11 cellular contexts compared by ENCODE assay signal in the genomic region with DNA sequence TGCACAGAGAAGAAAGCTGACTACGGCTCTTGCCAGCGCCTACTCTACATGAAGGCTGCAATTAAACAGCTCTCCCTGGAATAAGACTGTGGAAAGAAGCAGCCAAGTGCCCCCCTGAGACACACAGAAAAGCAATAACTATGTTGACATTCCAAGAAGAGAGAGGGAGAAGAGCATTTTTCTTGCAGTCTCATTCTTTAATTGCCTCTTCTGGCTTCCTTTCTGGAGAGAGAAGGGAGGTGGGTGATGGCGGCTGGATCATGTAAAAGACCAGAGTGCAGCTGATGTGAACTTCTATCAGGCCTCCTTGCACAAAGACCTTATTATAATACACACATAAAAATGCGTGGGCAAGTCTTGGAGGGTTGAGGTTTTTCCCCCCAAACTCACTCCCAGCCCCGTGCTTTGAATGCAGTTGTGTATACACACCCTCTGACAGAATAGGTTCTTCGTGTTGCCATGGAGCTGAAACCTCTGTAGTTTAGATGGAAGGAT. TPM values are rescaled to one million over a fixed set of nuclear protein-coding genes. Genes with fewer than 3 reads are reported as not detected.
DNase-seq lines count a peak whose midpoint lies in the region; ATAC-seq and TF ChIP-seq lines count a peak whose summit lies in the region.
"Had no signal": no experiment of that assay in that cellular context is flagged by ENCODE, and none has a peak within 500 bp of the region (broad histone marks: within the 10 kb centered on the region; RNA-seq: fewer than 3 reads in every experiment).

No MANE protein-coding gene starts in this region.

- H3K36me3 ChIP-seq in stomach: no peaks in the 10 kb centered on the region

- TF ChIP-seq CTCF in stomach (IDR thresholded peaks at IDR 0.05): no peak

- H3K27ac ChIP-seq in stomach: peak overlapping the region in 3 of 5 donors; percentile 5 to 29 (median 10)
- H3K27ac ChIP-seq: KMS-11 had no signal

- CTCF ChIA-PET in activated CD8-positive, alpha-beta memory T cell treated with anti-CD3 and anti-CD28 coated beads, Interleukin-2, amount 10 ng/mL, durations not matched to agents 7 days and 5 days (lab: Charles Lee): interaction anchor here (0.9 kb wide), 1 partner anchor 41 kb away, joined by 3 read pairs; no protein-coding TSS in a partner anchor

- DNase-seq in activated CD8-positive, alpha-beta memory T cell treated with anti-CD3 and anti-CD28 coated beads, Interleukin-2, amount 50 U/mL, for 4 hours: peak; percentile 43
- DNase-seq in activated CD8-positive, alpha-beta memory T cell treated with anti-CD3 and anti-CD28 coated beads, Interleukin-2, amount 10 ng/mL, durations not matched to agents 7 days and 5 days: no peak
- peak; percentile 32 for DNase-seq in activated naive CD8-positive, alpha-beta T cell treated with anti-CD3 and anti-CD28 coated beads for 36 hours
- DNase-seq in left cardiac atrium (no peak), stomach (no peak), midbrain (lab: John Stamatoyannopoulos, UW) (no peak), KG1 (lab: John Stamatoyannopoulos, UW) (no peak)
- DNase-seq: cerebellar nuclear complex, H9 had no signal

- no peaks in the 10 kb centered on the region for H3K27me3 ChIP-seq in stomach

- H3K4me1 Mint-ChIP-seq in activated CD8-positive, alpha-beta memory T cell treated with anti-CD3 and anti-CD28 coated beads, Interleukin-2, amount 10 ng/mL, durations not matched to agents 7 days and 5 days: peaks cover 52% of the 10 kb centered on the region
- peaks cover 55% of the 10 kb centered on the region for H3K4me1 Mint-ChIP-seq in activated naive CD8-positive, alpha-beta T cell treated with anti-CD3 and anti-CD28 coated beads for 36 hours

- no peaks in the 10 kb centered on the region for H3K9me3 Mint-ChIP-seq in activated CD8-positive, alpha-beta memory T cell treated with anti-CD3 and anti-CD28 coated beads, Interleukin-2, amount 10 ng/mL, durations not matched to agents 7 days and 5 days (ENCODE audit: low read depth)
- H3K9me3 Mint-ChIP-seq in activated naive CD8-positive, alpha-beta T cell treated with anti-CD3 and anti-CD28 coated beads for 36 hours: no peaks in the 10 kb centered on the region
- H3K9me3 Mint-ChIP-seq: H9 had no signal

- H3K4me1 ChIP-seq in stomach: peaks cover 8 to 55% (median 27%) of the 10 kb centered on the region in 4 donors

- TF ChIP-seq POLR2A in stomach (IDR thresholded peaks at IDR 0.05): no peak

- WGBS in stomach, 5 donors: 34 to 58% (median 58%) methylated on average over 6 of the region's 6 CpGs

- peaks cover 6% of the 10 kb centered on the region for H3K36me3 Mint-ChIP-seq in activated CD8-positive, alpha-beta memory T cell treated with anti-CD3 and anti-CD28 coated beads, Interleukin-2, amount 10 ng/mL, durations not matched to agents 7 days and 5 days
- peaks cover 28% of the 10 kb centered on the region for H3K36me3 Mint-ChIP-seq in activated naive CD8-positive, alpha-beta T cell treated with anti-CD3 and anti-CD28 coated beads for 36 hours

- intact Hi-C loops in left cardiac atrium (cut with DNase I) (no loop called here), stomach (cut with DNase I; ENCODE audit: low total_unique reads) (no loop called here)

- H3K27me3 Mint-ChIP-seq in activated CD8-positive, alpha-beta memory T cell treated with anti-CD3 and anti-CD28 coated beads, Interleukin-2, amount 10 ng/mL, durations not matched to agents 7 days and 5 days: no peaks in the 10 kb centered on the region
- H3K27me3 Mint-ChIP-seq in activated naive CD8-positive, alpha-beta T cell treated with anti-CD3 and anti-CD28 coated beads for 36 hours: no peaks in the 10 kb centered on the region

- no peak overlapping the region for H3K4me3 ChIP-seq in stomach

- no peak for ATAC-seq in activated CD8-positive, alpha-beta memory T cell treated with anti-CD3 and anti-CD28 coated beads, Interleukin-2, amount 10 ng/mL, durations not matched to agents 7 days and 5 days
- ATAC-seq in left cardiac atrium (peak; percentile 36 to 43), HG02678 (IDR thresholded peaks at IDR 0.05; ENCODE audit: unreplicated experiment) (no peak)

- no peak overlapping the region for H3K4me3 Mint-ChIP-seq in activated CD8-positive, alpha-beta memory T cell treated with anti-CD3 and anti-CD28 coated beads, Interleukin-2, amount 10 ng/mL, durations not matched to agents 7 days and 5 days
- H3K4me3 Mint-ChIP-seq in activated naive CD8-positive, alpha-beta T cell treated with anti-CD3 and anti-CD28 coated beads for 36 hours: peak overlapping the region; percentile 12
- H3K4me3 Mint-ChIP-seq: H9 had no signal

- no peaks in the 10 kb centered on the region for H3K9me3 ChIP-seq in stomach

- no peak overlapping the region for H3K27ac Mint-ChIP-seq in activated CD8-positive, alpha-beta memory T cell treated with anti-CD3 and anti-CD28 coated beads, Interleukin-2, amount 10 ng/mL, durations not matched to agents 7 days and 5 days
- peak overlapping the region; percentile 88 for H3K27ac Mint-ChIP-seq in activated naive CD8-positive, alpha-beta T cell treated with anti-CD3 and anti-CD28 coated beads for 36 hours
- H3K27ac Mint-ChIP-seq: H9 had no signal

- TF ChIP-seq EP300 in stomach (IDR thresholded peaks at IDR 0.05): no peak

RNA-seq across cellular contexts. Expression of a gene that starts 44.5 kb away (rescaled TPM):
- total RNA-seq in activated CD8-positive, alpha-beta memory T cell treated with anti-CD3 and anti-CD28 coated beads, Interleukin-2, amount 10 ng/mL, durations not matched to agents 7 days and 5 days: 10 to 100 TPM; 24.1 to 28.8 TPM
- total RNA-seq in activated naive CD8-positive, alpha-beta T cell treated with anti-CD3 and anti-CD28 coated beads for 36 hours: 10 to 100 TPM; 27.1 to 28.8 TPM
- 10 to 100 TPM; 13.3 to 25.4 TPM for total RNA-seq in left cardiac atrium
- 10 to 100 TPM in 2 of 5 donors, 1 to 10 TPM in 2, under 1 TPM in 1; 0.58 to 14.3 (median 9.1) TPM for total RNA-seq in stomach
- 1 to 10 TPM; 2.2 to 3.2 (median 2.9) TPM for polyA plus RNA-seq in stomach

Comparison
In these comparisons a context has a peak if more than half of its experiments do, and no peak if none do; other contexts are left out.
1. DNase-seq: peak in activated CD8-positive, alpha-beta memory T cell treated with anti-CD3 and anti-CD28 coated beads, Interleukin-2, amount 50 U/mL, for 4 hours (single experiment) and activated naive CD8-positive, alpha-beta T cell treated with anti-CD3 and anti-CD28 coated beads for 36 hours (single experiment); none in activated CD8-positive, alpha-beta memory T cell treated with anti-CD3 and anti-CD28 coated beads, Interleukin-2, amount 10 ng/mL, durations not matched to agents 7 days and 5 days (single experiment), left cardiac atrium (single experiment), stomach (single experiment), midbrain (single experiment) and KG1 (single experiment).
2. ATAC-seq: peak in left cardiac atrium (2 of 2); none in activated CD8-positive, alpha-beta memory T cell treated with anti-CD3 and anti-CD28 coated beads, Interleukin-2, amount 10 ng/mL, durations not matched to agents 7 days and 5 days (single experiment) and HG02678 (single experiment).